Comparison of ENCODE assay signal across 8 cellular contexts in genomic region chr2:58047373-58047674, GRCh38. TPM values are rescaled to one million over a fixed set of nuclear protein-coding genes. Genes with fewer than 3 reads are reported as not detected.
DNase-seq lines count a peak whose midpoint lies in the region; ATAC-seq, FAIRE-seq and TF ChIP-seq lines count a peak whose summit lies in the region.

No MANE protein-coding gene starts in this region.

- peaks cover 31% of the 10 kb centered on the region for H3K4me1 Mint-ChIP-seq in GM23338

- ATAC-seq in GM18502 (IDR thresholded peaks at IDR 0.05; ENCODE audit: poor library complexity, unreplicated experiment) (peak; percentile 40), GM23338 (no peak)

- H3K27me3 ChIP-seq in GM23338 (ENCODE audit: insufficient read depth) (no peaks in the 10 kb centered on the region), KMS-11 (ENCODE audit: insufficient read depth, low read depth) (no peaks in the 10 kb centered on the region), breast epithelium (no peaks in the 10 kb centered on the region), mononuclear cell (ENCODE audit: insufficient read depth, low read length) (no peaks in the 10 kb centered on the region)

- no peaks in the 10 kb centered on the region for H3K27me3 Mint-ChIP-seq in GM23338 (ENCODE audit: insufficient read depth, low read depth, poor library complexity)

- intact Hi-C loops in breast epithelium (cut with DNase I; ENCODE audit: low total_unique reads), result no loop called here

- peak overlapping the region; percentile 93 for H3K27ac ChIP-seq in GM23338 (ENCODE audit: low read depth)
- H3K27ac ChIP-seq in KMS-11, result peak overlapping the region; percentile 95
- peak overlapping the region; percentile 96 to 99 for H3K27ac ChIP-seq in breast epithelium

- H3K36me3 ChIP-seq in GM23338 (ENCODE audit: insufficient read depth) (no peaks in the 10 kb centered on the region), KMS-11 (ENCODE audit: insufficient read depth) (no peaks in the 10 kb centered on the region), breast epithelium (no peaks in the 10 kb centered on the region)

- H2AFZ ChIP-seq in GM23338, result peak overlapping the region; percentile 79; the same call in 1 of the 2 replicates
- peak overlapping the region; percentile 87 for H2AFZ ChIP-seq in KMS-11 (ENCODE audit: low read depth)

- TF ChIP-seq POLR2A in breast epithelium (IDR thresholded peaks at IDR 0.05), result no peak

- H4K20me1 ChIP-seq in GM23338 (replicated peaks; ENCODE audit: insufficient read depth) (no peaks in the 10 kb centered on the region), KMS-11 (ENCODE audit: insufficient read depth) (no peaks in the 10 kb centered on the region)

- H3K9me3 Mint-ChIP-seq in GM23338, result no peaks in the 10 kb centered on the region

- peak overlapping the region; percentile 80 for H3K4me3 Mint-ChIP-seq in GM23338

- H3K36me3 Mint-ChIP-seq in GM23338 (ENCODE audit: low read depth), result peaks cover 5% of the 10 kb centered on the region

- TF ChIP-seq CTCF in GM23338 (conservative IDR thresholded peaks at IDR 0.05; ENCODE audit: low read depth in 2 of 2), result no peak
- TF ChIP-seq CTCF in KMS-11 (conservative IDR thresholded peaks at IDR 0.05; ENCODE audit: low read depth, low read length), result no peak
- TF ChIP-seq CTCF in breast epithelium (IDR thresholded peaks at IDR 0.05), result no peak

- H3K79me2 ChIP-seq in GM23338 (replicated peaks; ENCODE audit: insufficient read depth) (peaks cover 16% of the 10 kb centered on the region), KMS-11 (ENCODE audit: insufficient read depth, low read depth) (peaks cover 20% of the 10 kb centered on the region)

- H3K9me2 ChIP-seq in GM23338 (ENCODE audit: insufficient read depth), result no peaks in the 10 kb centered on the region

- peak overlapping the region; percentile 93 for H3K27ac Mint-ChIP-seq in GM23338

- no peaks in the 10 kb centered on the region for H3K9me3 ChIP-seq in breast epithelium
- H3K9me3 ChIP-seq in mononuclear cell (ENCODE audit: low read depth, low read length), result no peaks in the 10 kb centered on the region

- H3K4me3 ChIP-seq in GM23338 (peak overlapping the region; percentile 52), KMS-11 (IDR thresholded peaks at IDR 0.05; ENCODE audit: insufficient read depth, low read depth, low read length) (peak overlapping the region; percentile 64), breast epithelium (peak overlapping the region; percentile 80 to 93 (median 81)), mononuclear cell (ENCODE audit: low read length) (peak overlapping the region; percentile 63)

- DNase-seq in GM23338 (ENCODE audit: low spot score) (no peak), breast epithelium (ENCODE audit: low spot score in 2 of 2) (no peak), GF-D8 (lab: John Stamatoyannopoulos, UW) (no peak), GM19239 (ENCODE audit: insufficient read length, low spot score) (no peak), RKO (ENCODE audit: low spot score) (no peak)

- H3K4me2 ChIP-seq in GM23338 (peak overlapping the region; percentile 72), KMS-11 (peak overlapping the region; percentile 70)

- peaks cover 36% of the 10 kb centered on the region for H3K4me1 ChIP-seq in GM23338 (ENCODE audit: insufficient read depth)
- H3K4me1 ChIP-seq in KMS-11 (ENCODE audit: low read depth, poor library complexity, severe bottlenecking), result peaks cover 56% of the 10 kb centered on the region
- no peaks in the 10 kb centered on the region for H3K4me1 ChIP-seq in breast epithelium
- peaks cover 27% of the 10 kb centered on the region for H3K4me1 ChIP-seq in mononuclear cell (ENCODE audit: insufficient read depth, low read length)

- H3K9ac ChIP-seq in KMS-11, result peak overlapping the region; percentile 89

- FAIRE-seq in GM19239 (lab: Jason Lieb, UNC), result no peak

- H3F3A ChIP-seq in GM23338 (replicated peaks; ENCODE audit: low read depth), result peaks cover 7% of the 10 kb centered on the region

TF ChIP-seq in GM23338, 12 proteins besides CTCF, POLR2A, EP300 and RAD21 (continues in another document):
- TF ChIP-seq STAT1 (IDR thresholded peaks at IDR 0.05; ENCODE audit: unreplicated experiment) (no peak), EZH2phosphoT487 (IDR thresholded peaks at IDR 0.05; ENCODE audit: unreplicated experiment) (no peak), ZNF462 (CRISPR knock-in tag; IDR thresholded peaks at IDR 0.05) (no peak), NANOG (IDR thresholded peaks at IDR 0.05; ENCODE audit: borderline replicate concordance) (no peak), ZNF331 (CRISPR knock-in tag; IDR thresholded peaks at IDR 0.05; ENCODE audit: low read depth) (no peak), POLR2AphosphoS5 (IDR thresholded peaks at IDR 0.05; ENCODE audit: low read depth) (no peak), ETS1 (IDR thresholded peaks at IDR 0.05) (no peak)

RNA-seq across cellular contexts. Expression of gene VRK2, which starts 0.7 kb away (rescaled TPM):
- 11.0 and 22.5 TPM in 2 replicates for total RNA-seq in GM23338 (2014; rRNA removed; shearing (Covaris generic))
- polyA plus RNA-seq in GM23338 (2016; fragmentation: Nextera tagmentation; extraction: Ambion mirVana), result 18.0 and 19.0 TPM in 2 replicates
- total RNA-seq in breast epithelium, result 10 to 100 TPM; 26.9 to 34.0 (median 28.2) TPM
- total RNA-seq in mononuclear cell, result 25.1 TPM
